1 cellular context compared by ENCODE assay signal in the genomic region with DNA sequence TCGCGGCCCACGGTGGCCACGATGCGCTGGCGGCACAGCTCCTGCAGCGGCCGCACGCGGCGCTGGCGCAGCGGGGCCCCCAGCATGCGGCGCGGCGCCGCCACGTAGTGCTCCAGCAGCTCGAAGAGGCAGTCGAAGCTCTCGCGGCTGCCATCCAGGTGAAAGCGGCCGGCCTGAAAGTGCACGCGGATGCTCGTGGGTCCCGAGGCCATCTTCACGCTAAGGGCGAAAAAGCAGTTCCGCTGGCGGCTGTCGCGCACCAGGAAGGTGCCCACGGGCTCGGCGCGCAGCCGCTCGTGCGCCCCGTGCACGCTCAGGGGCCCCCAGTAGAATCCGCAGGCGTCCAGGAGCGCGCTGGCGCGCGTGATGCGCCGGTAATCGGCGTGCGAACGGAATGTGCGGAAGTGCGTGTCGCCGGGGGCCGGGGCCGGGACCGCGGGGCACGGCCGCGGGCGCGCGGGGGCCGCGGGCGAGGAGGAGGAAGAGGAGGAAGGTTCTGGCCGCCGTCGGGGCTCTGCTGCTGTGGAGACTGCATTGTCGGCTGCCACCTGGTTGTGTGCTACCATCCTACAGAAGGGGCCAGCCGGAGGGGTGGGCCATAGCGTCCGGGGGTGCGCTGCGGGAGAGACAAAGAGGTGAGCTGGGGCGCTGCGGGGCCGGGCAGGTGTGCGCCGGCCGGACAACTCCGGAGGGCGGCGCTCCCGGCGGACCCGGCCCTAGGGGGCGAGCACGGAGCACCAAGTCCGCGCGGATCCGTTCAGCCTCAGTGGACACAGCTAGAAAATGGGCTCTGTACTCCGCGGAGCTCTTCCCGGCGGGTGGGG.
TF ChIP-seq lines count a peak whose summit lies in the region.

No MANE protein-coding gene starts in this region.

TF ChIP-seq in K562, 482 proteins besides CTCF, POLR2A, EP300 and RAD21 (continues in another document):
- TF ChIP-seq CBX8 (IDR thresholded peaks at IDR 0.05; ENCODE audit: borderline replicate concordance, extremely low read depth, low read depth, low read length, poor library complexity, severe bottlenecking), result no peak
- no peak for TF ChIP-seq MYBL2 (IDR thresholded peaks at IDR 0.05; ENCODE audit: low read depth)
- TF ChIP-seq MYBL2 (CRISPR knock-in tag; IDR thresholded peaks at IDR 0.05; ENCODE audit: borderline replicate concordance), result 0 out of 2 replicates have a peak, but pooled peaks have one; percentile 77
- TF ChIP-seq TAF7 (tag; IDR thresholded peaks at IDR 0.05), result no peak
- TF ChIP-seq, protein P1, sequence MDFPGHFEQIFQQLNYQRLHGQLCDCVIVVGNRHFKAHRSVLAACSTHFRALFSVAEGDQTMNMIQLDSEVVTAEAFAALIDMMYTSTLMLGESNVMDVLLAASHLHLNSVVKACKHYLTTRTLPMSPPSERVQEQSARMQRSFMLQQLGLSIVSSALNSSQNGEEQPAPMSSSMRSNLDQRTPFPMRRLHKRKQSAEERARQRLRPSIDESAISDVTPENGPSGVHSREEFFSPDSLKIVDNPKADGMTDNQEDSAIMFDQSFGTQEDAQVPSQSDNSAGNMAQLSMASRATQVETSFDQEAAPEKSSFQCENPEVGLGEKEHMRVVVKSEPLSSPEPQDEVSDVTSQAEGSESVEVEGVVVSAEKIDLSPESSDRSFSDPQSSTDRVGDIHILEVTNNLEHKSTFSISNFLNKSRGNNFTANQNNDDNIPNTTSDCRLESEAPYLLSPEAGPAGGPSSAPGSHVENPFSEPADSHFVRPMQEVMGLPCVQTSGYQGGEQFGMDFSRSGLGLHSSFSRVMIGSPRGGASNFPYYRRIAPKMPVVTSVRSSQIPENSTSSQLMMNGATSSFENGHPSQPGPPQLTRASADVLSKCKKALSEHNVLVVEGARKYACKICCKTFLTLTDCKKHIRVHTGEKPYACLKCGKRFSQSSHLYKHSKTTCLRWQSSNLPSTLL (IDR thresholded peaks at IDR 0.05), result no peak
- TF ChIP-seq, protein P2, sequence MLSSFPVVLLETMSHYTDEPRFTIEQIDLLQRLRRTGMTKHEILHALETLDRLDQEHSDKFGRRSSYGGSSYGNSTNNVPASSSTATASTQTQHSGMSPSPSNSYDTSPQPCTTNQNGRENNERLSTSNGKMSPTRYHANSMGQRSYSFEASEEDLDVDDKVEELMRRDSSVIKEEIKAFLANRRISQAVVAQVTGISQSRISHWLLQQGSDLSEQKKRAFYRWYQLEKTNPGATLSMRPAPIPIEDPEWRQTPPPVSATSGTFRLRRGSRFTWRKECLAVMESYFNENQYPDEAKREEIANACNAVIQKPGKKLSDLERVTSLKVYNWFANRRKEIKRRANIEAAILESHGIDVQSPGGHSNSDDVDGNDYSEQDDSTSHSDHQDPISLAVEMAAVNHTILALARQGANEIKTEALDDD (IDR thresholded peaks at IDR 0.05), result no peak
- TF ChIP-seq SOX6 (IDR thresholded peaks at IDR 0.05), result no peak
- no peak for TF ChIP-seq MIER1 (IDR thresholded peaks at IDR 0.05; ENCODE audit: low read depth)
- peak; percentile 94 for TF ChIP-seq KDM2B (CRISPR knock-in tag; IDR thresholded peaks at IDR 0.05)
- TF ChIP-seq HDAC2 (IDR thresholded peaks at IDR 0.05), result no peak
- TF ChIP-seq COPS2 (conservative IDR thresholded peaks at IDR 0.05), result no peak
- peak in 1 of 2 experiments; percentile 38; a peak in 1 of 4 replicates for TF ChIP-seq SIN3A (IDR thresholded peaks at IDR 0.05; ENCODE audit: borderline replicate concordance in 2 of 2, control insufficient read depth in 1 of 2, low read depth in 2 of 2, low read length in 2 of 2)
- no peak for TF ChIP-seq ZNF695 (CRISPR knock-in tag; IDR thresholded peaks at IDR 0.05)
- TF ChIP-seq ZBTB17 (CRISPR knock-in tag; IDR thresholded peaks at IDR 0.05), result peak; percentile 77; the same call in 1 of the 2 replicates
- TF ChIP-seq ZSCAN32 (CRISPR knock-in tag; IDR thresholded peaks at IDR 0.05), result no peak
- TF ChIP-seq, protein P3, sequence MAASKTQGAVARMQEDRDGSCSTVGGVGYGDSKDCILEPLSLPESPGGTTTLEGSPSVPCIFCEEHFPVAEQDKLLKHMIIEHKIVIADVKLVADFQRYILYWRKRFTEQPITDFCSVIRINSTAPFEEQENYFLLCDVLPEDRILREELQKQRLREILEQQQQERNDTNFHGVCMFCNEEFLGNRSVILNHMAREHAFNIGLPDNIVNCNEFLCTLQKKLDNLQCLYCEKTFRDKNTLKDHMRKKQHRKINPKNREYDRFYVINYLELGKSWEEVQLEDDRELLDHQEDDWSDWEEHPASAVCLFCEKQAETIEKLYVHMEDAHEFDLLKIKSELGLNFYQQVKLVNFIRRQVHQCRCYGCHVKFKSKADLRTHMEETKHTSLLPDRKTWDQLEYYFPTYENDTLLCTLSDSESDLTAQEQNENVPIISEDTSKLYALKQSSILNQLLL (CRISPR knock-in tag; IDR thresholded peaks at IDR 0.05; ENCODE audit: borderline replicate concordance), result no peak
- TF ChIP-seq TCF7 (IDR thresholded peaks at IDR 0.05; ENCODE audit: borderline replicate concordance), result no peak
- TF ChIP-seq BDP1 (IDR thresholded peaks at IDR 0.05; ENCODE audit: insufficient read depth, insufficient read length), result no peak
- TF ChIP-seq RBM14 (IDR thresholded peaks at IDR 0.05; ENCODE audit: borderline replicate concordance, insufficient read depth, low read depth, low read length), result peak; percentile 27; the same call in 1 of the 2 replicates
- no peak for TF ChIP-seq CBFA2T2 (conservative IDR thresholded peaks at IDR 0.05)
- TF ChIP-seq SMAD2 (IDR thresholded peaks at IDR 0.05; ENCODE audit: low read depth, low read length), result no peak
- no peak for TF ChIP-seq RFX7 (CRISPR knock-in tag; IDR thresholded peaks at IDR 0.05)
- TF ChIP-seq E2F3 (CRISPR knock-in tag; IDR thresholded peaks at IDR 0.05), result peak; percentile 88
- peak; percentile 79 for TF ChIP-seq RBFOX2 (IDR thresholded peaks at IDR 0.05; ENCODE audit: low read depth, low read length)
- TF ChIP-seq, protein P4, sequence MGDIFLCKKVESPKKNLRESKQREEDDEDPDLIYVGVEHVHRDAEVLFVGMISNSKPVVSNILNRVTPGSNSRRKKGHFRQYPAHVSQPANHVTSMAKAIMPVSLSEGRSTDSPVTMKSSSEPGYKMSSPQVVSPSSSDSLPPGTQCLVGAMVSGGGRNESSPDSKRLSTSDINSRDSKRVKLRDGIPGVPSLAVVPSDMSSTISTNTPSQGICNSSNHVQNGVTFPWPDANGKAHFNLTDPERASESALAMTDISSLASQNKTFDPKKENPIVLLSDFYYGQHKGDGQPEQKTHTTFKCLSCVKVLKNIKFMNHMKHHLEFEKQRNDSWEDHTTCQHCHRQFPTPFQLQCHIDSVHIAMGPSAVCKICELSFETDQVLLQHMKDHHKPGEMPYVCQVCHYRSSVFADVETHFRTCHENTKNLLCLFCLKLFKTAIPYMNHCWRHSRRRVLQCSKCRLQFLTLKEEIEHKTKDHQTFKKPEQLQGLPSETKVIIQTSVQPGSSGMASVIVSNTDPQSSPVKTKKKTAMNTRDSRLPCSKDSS (IDR thresholded peaks at IDR 0.05; ENCODE audit: low read depth, partially characterized antibody), result no peak
- no peak for TF ChIP-seq ZBED1 (IDR thresholded peaks at IDR 0.05)
- no peak for TF ChIP-seq MTF1 (CRISPR knock-in tag; IDR thresholded peaks at IDR 0.05; ENCODE audit: borderline replicate concordance)
- TF ChIP-seq ZNF583 (CRISPR knock-in tag; IDR thresholded peaks at IDR 0.05), result peak; percentile 62; the same call in 1 of the 2 replicates
- TF ChIP-seq MAFG (tag; conservative IDR thresholded peaks at IDR 0.05), result no peak
- no peak for TF ChIP-seq POLR3A (IDR thresholded peaks at IDR 0.05; ENCODE audit: borderline replicate concordance, extremely low read depth, insufficient read depth, insufficient read length)
- TF ChIP-seq, protein P5, sequence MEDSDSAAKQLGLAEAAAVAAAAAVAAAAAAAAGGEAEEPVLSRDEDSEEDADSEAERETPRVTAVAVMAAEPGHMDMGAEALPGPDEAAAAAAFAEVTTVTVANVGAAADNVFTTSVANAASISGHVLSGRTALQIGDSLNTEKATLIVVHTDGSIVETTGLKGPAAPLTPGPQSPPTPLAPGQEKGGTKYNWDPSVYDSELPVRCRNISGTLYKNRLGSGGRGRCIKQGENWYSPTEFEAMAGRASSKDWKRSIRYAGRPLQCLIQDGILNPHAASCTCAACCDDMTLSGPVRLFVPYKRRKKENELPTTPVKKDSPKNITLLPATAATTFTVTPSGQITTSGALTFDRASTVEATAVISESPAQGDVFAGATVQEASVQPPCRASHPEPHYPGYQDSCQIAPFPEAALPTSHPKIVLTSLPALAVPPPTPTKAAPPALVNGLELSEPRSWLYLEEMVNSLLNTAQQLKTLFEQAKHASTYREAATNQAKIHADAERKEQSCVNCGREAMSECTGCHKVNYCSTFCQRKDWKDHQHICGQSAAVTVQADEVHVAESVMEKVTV (CRISPR knock-in tag; IDR thresholded peaks at IDR 0.05), result no peak
- TF ChIP-seq, protein P6, sequence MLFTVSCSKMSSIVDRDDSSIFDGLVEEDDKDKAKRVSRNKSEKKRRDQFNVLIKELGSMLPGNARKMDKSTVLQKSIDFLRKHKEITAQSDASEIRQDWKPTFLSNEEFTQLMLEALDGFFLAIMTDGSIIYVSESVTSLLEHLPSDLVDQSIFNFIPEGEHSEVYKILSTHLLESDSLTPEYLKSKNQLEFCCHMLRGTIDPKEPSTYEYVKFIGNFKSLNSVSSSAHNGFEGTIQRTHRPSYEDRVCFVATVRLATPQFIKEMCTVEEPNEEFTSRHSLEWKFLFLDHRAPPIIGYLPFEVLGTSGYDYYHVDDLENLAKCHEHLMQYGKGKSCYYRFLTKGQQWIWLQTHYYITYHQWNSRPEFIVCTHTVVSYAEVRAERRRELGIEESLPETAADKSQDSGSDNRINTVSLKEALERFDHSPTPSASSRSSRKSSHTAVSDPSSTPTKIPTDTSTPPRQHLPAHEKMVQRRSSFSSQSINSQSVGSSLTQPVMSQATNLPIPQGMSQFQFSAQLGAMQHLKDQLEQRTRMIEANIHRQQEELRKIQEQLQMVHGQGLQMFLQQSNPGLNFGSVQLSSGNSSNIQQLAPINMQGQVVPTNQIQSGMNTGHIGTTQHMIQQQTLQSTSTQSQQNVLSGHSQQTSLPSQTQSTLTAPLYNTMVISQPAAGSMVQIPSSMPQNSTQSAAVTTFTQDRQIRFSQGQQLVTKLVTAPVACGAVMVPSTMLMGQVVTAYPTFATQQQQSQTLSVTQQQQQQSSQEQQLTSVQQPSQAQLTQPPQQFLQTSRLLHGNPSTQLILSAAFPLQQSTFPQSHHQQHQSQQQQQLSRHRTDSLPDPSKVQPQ (CRISPR knock-in tag; IDR thresholded peaks at IDR 0.05; ENCODE audit: borderline replicate concordance), result no peak
- peak; percentile 53 for TF ChIP-seq FIP1L1 (IDR thresholded peaks at IDR 0.05; ENCODE audit: low read depth, low read length, poor library complexity, severe bottlenecking)
- TF ChIP-seq ZNF217 (CRISPR knock-in tag; IDR thresholded peaks at IDR 0.05), result no peak
- TF ChIP-seq, protein P7, sequence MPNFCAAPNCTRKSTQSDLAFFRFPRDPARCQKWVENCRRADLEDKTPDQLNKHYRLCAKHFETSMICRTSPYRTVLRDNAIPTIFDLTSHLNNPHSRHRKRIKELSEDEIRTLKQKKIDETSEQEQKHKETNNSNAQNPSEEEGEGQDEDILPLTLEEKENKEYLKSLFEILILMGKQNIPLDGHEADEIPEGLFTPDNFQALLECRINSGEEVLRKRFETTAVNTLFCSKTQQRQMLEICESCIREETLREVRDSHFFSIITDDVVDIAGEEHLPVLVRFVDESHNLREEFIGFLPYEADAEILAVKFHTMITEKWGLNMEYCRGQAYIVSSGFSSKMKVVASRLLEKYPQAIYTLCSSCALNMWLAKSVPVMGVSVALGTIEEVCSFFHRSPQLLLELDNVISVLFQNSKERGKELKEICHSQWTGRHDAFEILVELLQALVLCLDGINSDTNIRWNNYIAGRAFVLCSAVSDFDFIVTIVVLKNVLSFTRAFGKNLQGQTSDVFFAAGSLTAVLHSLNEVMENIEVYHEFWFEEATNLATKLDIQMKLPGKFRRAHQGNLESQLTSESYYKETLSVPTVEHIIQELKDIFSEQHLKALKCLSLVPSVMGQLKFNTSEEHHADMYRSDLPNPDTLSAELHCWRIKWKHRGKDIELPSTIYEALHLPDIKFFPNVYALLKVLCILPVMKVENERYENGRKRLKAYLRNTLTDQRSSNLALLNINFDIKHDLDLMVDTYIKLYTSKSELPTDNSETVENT (CRISPR knock-in tag; IDR thresholded peaks at IDR 0.05), result peak; percentile 12; the same call in 1 of the 2 replicates
